In the genomic region with DNA sequence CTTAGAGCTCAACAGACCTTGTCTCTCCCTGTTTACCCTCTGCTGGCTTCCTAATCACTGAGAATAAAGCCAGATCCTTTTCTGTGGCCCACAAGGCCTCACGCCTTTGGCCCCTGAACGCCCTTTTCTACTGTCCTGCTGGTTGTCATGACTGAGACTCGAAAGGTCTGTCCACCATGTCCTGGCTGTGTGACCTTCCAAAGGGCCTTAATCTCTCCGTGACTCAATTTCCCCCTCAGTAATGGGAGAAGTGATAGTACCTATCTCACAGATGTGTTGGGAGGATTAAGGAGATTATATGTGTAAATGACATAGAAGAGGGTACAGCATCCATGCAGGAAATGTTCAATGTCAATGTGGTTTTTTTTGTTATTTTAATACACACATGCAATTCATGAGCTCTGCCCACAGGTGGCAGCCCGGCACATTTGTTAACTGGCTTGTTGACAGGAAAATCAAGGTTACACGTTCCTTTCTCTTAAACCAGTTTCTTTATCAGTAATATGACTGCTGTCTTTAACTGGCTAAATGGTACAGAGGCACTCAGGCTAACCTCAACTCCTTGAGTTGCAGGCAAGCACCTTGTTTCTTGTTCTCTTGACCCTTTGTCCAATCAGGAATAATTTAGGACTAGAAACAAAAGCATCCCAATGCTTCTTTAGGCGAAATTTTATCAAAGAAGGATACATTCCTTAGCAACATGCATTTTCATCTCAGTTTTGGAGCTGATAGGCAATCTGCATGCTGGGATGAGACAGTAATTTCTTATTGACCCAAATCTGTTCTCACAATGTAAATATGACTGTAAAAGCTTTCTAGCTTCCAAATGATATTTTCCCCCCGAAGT, we compare ENCODE assay signal across 8 cellular contexts. TPM values are rescaled to one million over a fixed set of nuclear protein-coding genes. Genes with fewer than 3 reads are reported as not detected.
DNase-seq lines count a peak whose midpoint lies in the region; ATAC-seq, FAIRE-seq and TF ChIP-seq lines count a peak whose summit lies in the region.

No MANE protein-coding gene starts in this region.

- POLR2A ChIA-PET in A549 (lab: Yijun Ruan, JAX), result interaction anchor here (0.6 to 1.3 kb wide), 3 partner anchors 210 to 223 kb away, joined by 3 to 5 read pairs (median 3); a partner anchor contains a TSS

- 41% methylated on average over 7 of the region's 8 CpGs for WGBS in A549 (ENCODE audit: missing lambda C conversion rate)
- WGBS in ovary, 3 donors, result 46 to 59% (median 47%) methylated on average over 8 of the region's 8 CpGs

- H3K9me3 ChIP-seq in A549 (no peaks in the 10 kb centered on the region), OCI-LY3 (ENCODE audit: insufficient read depth, low read length) (no peaks in the 10 kb centered on the region), ovary (no peaks in the 10 kb centered on the region), upper lobe of right lung (no peaks in the 10 kb centered on the region)

- TF ChIP-seq CTCF in A549 (IDR thresholded peaks at IDR 0.05), result peak; percentile 62
- peak; percentile 59 for TF ChIP-seq CTCF in GM13976 (IDR thresholded peaks at IDR 0.05; ENCODE audit: borderline replicate concordance, control extremely low read depth, extremely low read depth, insufficient read depth, missing control alignments)
- peak; percentile 62 for TF ChIP-seq CTCF in OCI-LY3 (IDR thresholded peaks at IDR 0.05; ENCODE audit: low read depth, low read length)
- peak; percentile 54 to 83 (median 68) for TF ChIP-seq CTCF in ovary (IDR thresholded peaks at IDR 0.05)
- TF ChIP-seq CTCF in upper lobe of right lung (IDR thresholded peaks at IDR 0.05), result peak; percentile 72

- DNase-seq in A549 (ENCODE audit: low read depth in 1 of 2, low spot score in 1 of 2) (peak; percentile 28 to 65), GM13976 (ENCODE audit: low spot score) (peak; percentile 72), fibroblast of the conjunctiva (ENCODE audit: low read depth) (peak; percentile 55), ovary (peak; percentile 41 to 69 (median 68)), upper lobe of right lung (peak; percentile 64)
- DNase-seq in activated T-cell treated with anti-CD3 and anti-CD28 coated beads, Interleukin-2, amount 50 U/mL, for 48 hours, result peak; percentile 77

- H3K4me2 ChIP-seq in A549 (peak overlapping the region; percentile 49), OCI-LY3 (ENCODE audit: low read length) (no peak overlapping the region)

- no peak for FAIRE-seq in A549 (lab: Jason Lieb, UNC)

- H4K20me1 ChIP-seq in OCI-LY3 (ENCODE audit: insufficient read depth, low read length), result no peaks in the 10 kb centered on the region

- H3K4me3 ChIP-seq in A549 (no peak overlapping the region), OCI-LY3 (ENCODE audit: low read length) (no peak overlapping the region), ovary (no peak overlapping the region), upper lobe of right lung (no peak overlapping the region)

- H3K36me3 ChIP-seq in OCI-LY3 (replicated peaks; ENCODE audit: low read depth, low read length) (no peaks in the 10 kb centered on the region), ovary (no peaks in the 10 kb centered on the region), upper lobe of right lung (no peaks in the 10 kb centered on the region)

- H3K9ac ChIP-seq in OCI-LY3 (ENCODE audit: low read length), result no peak overlapping the region

- CTCF ChIA-PET in A549 (lab: Yijun Ruan, JAX), result interaction anchor here (0.7 to 3.1 kb wide), 32 partner anchors 8 to 395 kb away, joined by 3 to 30 read pairs (median 4); a partner anchor contains a TSS

- in situ Hi-C loops in GM13976 (cut with MboI; ENCODE audit: low sequenced_read_pairs, unreplicated experiment), result loop anchor here (25.0 kb wide), 1 partner anchor 324 kb away; no protein-coding TSS in a partner anchor

- H2AFZ ChIP-seq in OCI-LY3 (ENCODE audit: low read depth, low read length), result no peak overlapping the region

- H3K27me3 ChIP-seq in OCI-LY3 (ENCODE audit: low read depth, low read length) (no peaks in the 10 kb centered on the region), ovary (no peaks in the 10 kb centered on the region), upper lobe of right lung (no peaks in the 10 kb centered on the region)

- peak; percentile 79 to 91 for TF ChIP-seq RAD21 in A549 (conservative IDR thresholded peaks at IDR 0.05 in 1 of 2, IDR thresholded peaks at IDR 0.05 in 1 of 2)

- H3K27ac ChIP-seq in A549 (peak overlapping the region; percentile 75 to 87), OCI-LY3 (ENCODE audit: low read length) (no peak overlapping the region), ovary (no peak overlapping the region), upper lobe of right lung (no peak overlapping the region)

- intact Hi-C loops in ovary (cut with DNase I) (loop anchor here in 3 of 4 donors (5.0 to 10.0 kb wide), 3 partner anchors 209 to 319 kb away; a partner anchor contains a TSS), upper lobe of right lung (cut with DNase I) (loop anchor here (10.0 kb wide), 1 partner anchor 317 kb away; no protein-coding TSS in a partner anchor)

- no peak for TF ChIP-seq POLR2A in A549 (IDR thresholded peaks at IDR 0.05; ENCODE audit: low read length)
- no peak for TF ChIP-seq POLR2A in ovary (IDR thresholded peaks at IDR 0.05)

- H3K4me1 ChIP-seq in A549 (peaks cover 51% of the 10 kb centered on the region), OCI-LY3 (ENCODE audit: low read length) (peaks cover 14% of the 10 kb centered on the region), ovary (ENCODE audit: insufficient read depth) (peaks cover 6% of the 10 kb centered on the region), upper lobe of right lung (no peaks in the 10 kb centered on the region)

- ATAC-seq in A549 (peak; percentile 46 to 65; a peak in 4 of 6 replicates), HG03139 (IDR thresholded peaks at IDR 0.05; ENCODE audit: unreplicated experiment) (peak; percentile 68), upper lobe of right lung (peak; percentile 64)

- no peaks in the 10 kb centered on the region for H3K79me2 ChIP-seq in OCI-LY3 (ENCODE audit: low read length)

- TF ChIP-seq EP300 in A549 (IDR thresholded peaks at IDR 0.05) (no peak), ovary (IDR thresholded peaks at IDR 0.05) (no peak)

TF ChIP-seq in A549, 52 proteins besides CTCF, POLR2A, EP300 and RAD21:
- TF ChIP-seq MAFK (IDR thresholded peaks at IDR 0.05; ENCODE audit: partially characterized antibody) (no peak), NR3C1 (IDR thresholded peaks at IDR 0.05) (no peak), SMC3 (IDR thresholded peaks at IDR 0.05) (peak; percentile 82), RARB (CRISPR knock-in tag; IDR thresholded peaks at IDR 0.05) (no peak), FOXS1 (CRISPR knock-in tag; IDR thresholded peaks at IDR 0.05) (peak; percentile 37; the same call in 1 of the 2 replicates), MAZ (IDR thresholded peaks at IDR 0.05; ENCODE audit: borderline replicate concordance, low read depth, low read length) (no peak)
- TF ChIP-seq, protein P1, sequence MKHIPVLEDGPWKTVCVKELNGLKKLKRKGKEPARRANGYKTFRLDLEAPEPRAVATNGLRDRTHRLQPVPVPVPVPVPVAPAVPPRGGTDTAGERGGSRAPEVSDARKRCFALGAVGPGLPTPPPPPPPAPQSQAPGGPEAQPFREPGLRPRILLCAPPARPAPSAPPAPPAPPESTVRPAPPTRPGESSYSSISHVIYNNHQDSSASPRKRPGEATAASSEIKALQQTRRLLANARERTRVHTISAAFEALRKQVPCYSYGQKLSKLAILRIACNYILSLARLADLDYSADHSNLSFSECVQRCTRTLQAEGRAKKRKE (CRISPR knock-in tag; IDR thresholded peaks at IDR 0.05; ENCODE audit: low read depth), result no peak
- TF ChIP-seq, protein P2, sequence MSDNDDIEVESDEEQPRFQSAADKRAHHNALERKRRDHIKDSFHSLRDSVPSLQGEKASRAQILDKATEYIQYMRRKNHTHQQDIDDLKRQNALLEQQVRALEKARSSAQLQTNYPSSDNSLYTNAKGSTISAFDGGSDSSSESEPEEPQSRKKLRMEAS (IDR thresholded peaks at IDR 0.05), result peak; percentile 48; the same call in 1 of the 2 replicates

RNA-seq across cellular contexts. Expression of a gene that starts 16.6 kb away (rescaled TPM):
- 0.87 and 2.1 TPM in 2 replicates for polyA plus RNA-seq in A549 (2011; rRNA removed)
- 0.79 and 0.93 TPM in 2 replicates for polyA plus RNA-seq in A549 (2012; cell fraction: cytosol; rRNA removed)
- 1.2 and 1.3 TPM in 2 replicates for polyA plus RNA-seq in A549 (2012; cell fraction: nucleus; rRNA removed)
- 1.6 to 2.1 TPM (median 1.7 TPM) in 3 replicates for polyA plus RNA-seq in A549 (2017; fragmentation: RNase III; extraction: RNeasy Plus Mini Kit Qiagen cat#74134 plus additional on column Dnase treatment)
- 0.44 and 2.1 TPM in 2 replicates for polyA minus RNA-seq in A549 (2011; rRNA and poly(A)+ RNA removed)
- 1 to 10 TPM in 6 of 7 donors, under 1 TPM in 1; 0.23 to 2.4 (median 1.1) TPM for total RNA-seq in ovary
- polyA plus RNA-seq in ovary, result under 1 TPM in 1 of 2 donors, not detected in 1; 0.29 TPM
- total RNA-seq in upper lobe of right lung, result 2.7 TPM

Comparison
In these comparisons a context has a peak if more than half of its experiments do, and no peak if none do; other contexts are left out.
1. H3K27ac ChIP-seq: peak in A549 (2 of 2); none in OCI-LY3 (single experiment), ovary (0 of 2) and upper lobe of right lung (single experiment).
2. Peak in every context shown above with its lines, with median percentiles within 50 percentile points of each other: ATAC-seq, DNase-seq and CTCF ChIP-seq.